In the genomic region with DNA sequence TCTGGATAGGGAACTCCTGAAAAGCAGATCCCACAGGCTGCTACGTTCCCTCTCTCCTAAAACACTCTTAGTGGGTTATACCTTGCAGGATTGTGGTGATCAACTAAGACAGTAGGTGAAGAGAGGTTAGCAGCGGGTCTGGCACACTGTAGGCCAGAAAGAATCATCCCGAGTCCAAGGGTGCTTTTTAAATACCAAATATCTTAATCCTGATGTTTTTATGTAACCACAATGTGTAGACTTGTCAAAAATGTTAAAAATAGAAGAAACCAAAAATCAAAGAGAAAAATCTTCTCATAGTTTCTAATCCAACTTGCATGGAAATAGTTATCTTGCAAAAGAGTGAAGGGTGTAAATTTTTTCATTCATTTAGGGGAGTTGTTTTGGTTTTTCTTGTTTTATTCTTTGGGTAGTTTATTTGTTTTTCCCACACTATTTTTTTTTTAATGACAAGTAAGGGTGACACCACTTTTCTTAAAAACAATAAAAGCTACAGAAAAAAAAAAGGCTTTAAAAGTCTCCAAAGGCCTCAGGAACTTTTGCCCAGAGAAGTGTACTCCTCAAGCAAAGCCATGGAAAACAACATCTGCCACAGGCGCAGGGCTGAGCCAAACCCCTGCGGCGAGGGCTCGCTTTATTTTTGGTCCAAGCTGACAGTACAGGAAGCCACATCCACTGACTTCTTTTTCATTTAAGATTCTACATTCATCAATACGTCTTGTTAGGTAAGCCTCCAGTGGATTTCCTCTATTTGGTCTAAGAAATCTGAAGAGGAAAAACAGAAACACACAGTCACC, we compare ENCODE assay signal across 17 cellular contexts. TPM values are rescaled to one million over a fixed set of nuclear protein-coding genes. Genes with fewer than 3 reads are reported as not detected.
A peak's percentile ranks its signal among the peaks of the same experiment; 100 is the strongest.
DNase-seq lines count a peak whose midpoint lies in the region; ATAC-seq and TF ChIP-seq lines count a peak whose summit lies in the region.
"Had no signal": no experiment of that assay in that cellular context is flagged by ENCODE, and none has a peak within 500 bp of the region (broad histone marks: within the 10 kb centered on the region; RNA-seq: fewer than 3 reads in every experiment).

No MANE protein-coding gene starts in this region.

- DNase-seq in AG10803 (ENCODE audit: low read depth) (peak; percentile 66), NCI-H446 (lab: John Stamatoyannopoulos, UW) (peak; percentile 45 to 76), dorsolateral prefrontal cortex (peak in 2 of 10 donors; percentile 10 to 37), neural progenitor cell (ENCODE audit: low spot score) (no peak), Peyer's patch (no peak), HuH-7 (ENCODE audit: low spot score) (no peak)
- DNase-seq in activated CD4-positive, alpha-beta memory T cell treated with anti-CD3 and anti-CD28 coated beads, Interleukin-2, amount 10 ng/mL, durations not matched to agents 7 days and 5 days = no peak
- DNase-seq: activated effector memory CD4-positive, alpha-beta T cell treated with Interleukin-2 at 50 U/mL for 16 hours; MG63; PC-3; T-helper 17 cell had no signal

- H3K79me2 ChIP-seq in neural progenitor cell (ENCODE audit: low read depth) = peaks cover 65% of the 10 kb centered on the region

- H3K4me3 ChIP-seq in AG10803 (ENCODE audit: low read length) (no peak overlapping the region), dorsolateral prefrontal cortex (no peak overlapping the region), neural progenitor cell (no peak overlapping the region), Peyer's patch (no peak overlapping the region)
- H3K4me3 ChIP-seq: MG63, thoracic aorta had no signal

- H4K20me1 ChIP-seq in neural progenitor cell (ENCODE audit: low read depth) = peaks cover 46% of the 10 kb centered on the region

- no peaks in the 10 kb centered on the region for H3K36me3 Mint-ChIP-seq in neural progenitor cell
- no peaks in the 10 kb centered on the region for H3K36me3 Mint-ChIP-seq in activated CD4-positive, alpha-beta memory T cell treated with anti-CD3 and anti-CD28 coated beads, Interleukin-2, amount 10 ng/mL, durations not matched to agents 7 days and 5 days (ENCODE audit: low read depth)

- no peak overlapping the region for H2AFZ ChIP-seq in neural progenitor cell (replicated peaks)

- H3K36me3 ChIP-seq in neural progenitor cell (no peaks in the 10 kb centered on the region), Peyer's patch (no peaks in the 10 kb centered on the region)
- H3K36me3 ChIP-seq: MG63, neutrophil, thoracic aorta had no signal

- intact Hi-C loops in dorsolateral prefrontal cortex (cut with DNase I) = loop anchor here (5.0 to 10.0 kb wide), 2 partner anchors 47 to 55 kb away; a partner anchor contains a TSS

- no peaks in the 10 kb centered on the region for H3K27me3 ChIP-seq in dorsolateral prefrontal cortex
- no peaks in the 10 kb centered on the region for H3K27me3 ChIP-seq in neural progenitor cell
- no peaks in the 10 kb centered on the region for H3K27me3 ChIP-seq in Peyer's patch
- H3K27me3 ChIP-seq: MG63, neutrophil had no signal

- peaks cover 62% of the 10 kb centered on the region for H3K4me1 Mint-ChIP-seq in neural progenitor cell
- H3K4me1 Mint-ChIP-seq in activated CD4-positive, alpha-beta memory T cell treated with anti-CD3 and anti-CD28 coated beads, Interleukin-2, amount 10 ng/mL, durations not matched to agents 7 days and 5 days = peaks cover 1% of the 10 kb centered on the region
- H3K4me1 Mint-ChIP-seq: T-helper 17 cell had no signal

- no peaks in the 10 kb centered on the region for H3K9me3 ChIP-seq in neural progenitor cell (ENCODE audit: low read depth)
- H3K9me3 ChIP-seq in Peyer's patch = no peaks in the 10 kb centered on the region
- H3K9me3 ChIP-seq: MG63, neutrophil, thoracic aorta had no signal

- H3K27ac Mint-ChIP-seq in neural progenitor cell = no peak overlapping the region
- H3K27ac Mint-ChIP-seq in activated CD4-positive, alpha-beta memory T cell treated with anti-CD3 and anti-CD28 coated beads, Interleukin-2, amount 10 ng/mL, durations not matched to agents 7 days and 5 days = no peak overlapping the region
- H3K27ac Mint-ChIP-seq: T-helper 17 cell had no signal

- POLR2A ChIA-PET in activated CD4-positive, alpha-beta memory T cell treated with anti-CD3 and anti-CD28 coated beads, Interleukin-2, amount 10 ng/mL, durations not matched to agents 7 days and 5 days (lab: Charles Lee) = no interaction called here

- CTCF ChIA-PET in activated CD4-positive, alpha-beta memory T cell treated with anti-CD3 and anti-CD28 coated beads, Interleukin-2, amount 10 ng/mL, durations not matched to agents 7 days and 5 days (lab: Charles Lee) = no interaction called here

- no peak overlapping the region for H3K4me2 ChIP-seq in neural progenitor cell

- H3K27ac ChIP-seq in dorsolateral prefrontal cortex (peak overlapping the region in 47 of 59 donors; percentile 1 to 93 (median 63)), neural progenitor cell (peak overlapping the region; percentile 8), Peyer's patch (peak overlapping the region in 1 of 4 donors; percentile 44)
- H3K27ac ChIP-seq: neutrophil had no signal

- H3K9me3 Mint-ChIP-seq in neural progenitor cell = no peaks in the 10 kb centered on the region
- H3K9me3 Mint-ChIP-seq in activated CD4-positive, alpha-beta memory T cell treated with anti-CD3 and anti-CD28 coated beads, Interleukin-2, amount 10 ng/mL, durations not matched to agents 7 days and 5 days = no peaks in the 10 kb centered on the region

- H3K4me3 Mint-ChIP-seq in neural progenitor cell = no peak overlapping the region
- no peak overlapping the region for H3K4me3 Mint-ChIP-seq in activated CD4-positive, alpha-beta memory T cell treated with anti-CD3 and anti-CD28 coated beads, Interleukin-2, amount 10 ng/mL, durations not matched to agents 7 days and 5 days
- H3K4me3 Mint-ChIP-seq: T-helper 17 cell had no signal

- TF ChIP-seq CTCF in AG10803 (conservative IDR thresholded peaks at IDR 0.05; ENCODE audit: low read length) = no peak
- TF ChIP-seq CTCF in dorsolateral prefrontal cortex (IDR thresholded peaks at IDR 0.05 in 54 of 56, conservative IDR thresholded peaks at IDR 0.05 in 2 of 56; ENCODE audit: low read depth in 1 of 56, partially characterized antibody in 56 of 56) = no peak
- no peak for TF ChIP-seq CTCF in neural progenitor cell (IDR thresholded peaks at IDR 0.05)
- no peak for TF ChIP-seq CTCF in Peyer's patch (IDR thresholded peaks at IDR 0.05)

- no peak for ATAC-seq in GM19452 (IDR thresholded peaks at IDR 0.05; ENCODE audit: unreplicated experiment)
- ATAC-seq: PC-3, T-helper 17 cell had no signal

- H3K4me1 ChIP-seq in neural progenitor cell (peaks cover 60% of the 10 kb centered on the region), Peyer's patch (peaks cover 0 to 51% (median 4%) of the 10 kb centered on the region in 4 donors)

- H3K9ac ChIP-seq in neural progenitor cell = no peak overlapping the region

- H3F3A ChIP-seq in neural progenitor cell (ENCODE audit: low read depth) = peaks cover 28% of the 10 kb centered on the region

- H3K27me3 Mint-ChIP-seq in neural progenitor cell (ENCODE audit: insufficient read depth, low read depth) = no peaks in the 10 kb centered on the region
- no peaks in the 10 kb centered on the region for H3K27me3 Mint-ChIP-seq in activated CD4-positive, alpha-beta memory T cell treated with anti-CD3 and anti-CD28 coated beads, Interleukin-2, amount 10 ng/mL, durations not matched to agents 7 days and 5 days
- H3K27me3 Mint-ChIP-seq: T-helper 17 cell had no signal

- no peak for TF ChIP-seq POLR2A in Peyer's patch (IDR thresholded peaks at IDR 0.05)

RNA-seq across cellular contexts. Expression of a gene that starts 52.1 kb away (rescaled TPM):
- total RNA-seq in dorsolateral prefrontal cortex (not detected), neural progenitor cell (ENCODE audit: low replicate concordance) (not detected in 2 replicates), Peyer's patch (not detected)
- not detected for total RNA-seq in activated CD4-positive, alpha-beta memory T cell treated with anti-CD3 and anti-CD28 coated beads, Interleukin-2, amount 10 ng/mL, durations not matched to agents 7 days and 5 days
- total RNA-seq: A673, endothelial cell of umbilical vein, liver, PC-3, T-helper 17 cell, thoracic aorta had no signal

RNA-seq across cellular contexts. Expression of a gene that starts 57.6 kb away (rescaled TPM):
- total RNA-seq in dorsolateral prefrontal cortex (10 to 100 TPM in 119 of 120 experiments, 1 to 10 TPM in 1; 9.4 to 62.2 (median 21.0) TPM), neural progenitor cell (ENCODE audit: low replicate concordance) (14.0 and 15.3 TPM in 2 replicates), Peyer's patch (10 to 100 TPM; 24.8 to 65.7 (median 36.4) TPM)
- total RNA-seq in activated CD4-positive, alpha-beta memory T cell treated with anti-CD3 and anti-CD28 coated beads, Interleukin-2, amount 10 ng/mL, durations not matched to agents 7 days and 5 days = under 1 TPM; 0.05 to 0.13 TPM
- total RNA-seq: endothelial cell of umbilical vein had no signal

Comparison
In these comparisons a context has a peak if more than half of its experiments do, and no peak if none do; other contexts are left out.
1. DNase-seq: peak in AG10803 (single experiment) and NCI-H446 (2 of 2); none in neural progenitor cell (single experiment), Peyer's patch (0 of 3), activated CD4-positive, alpha-beta memory T cell treated with anti-CD3 and anti-CD28 coated beads, Interleukin-2, amount 10 ng/mL, durations not matched to agents 7 days and 5 days (single experiment) and HuH-7 (single experiment).
2. RNA of a gene that starts 57.6 kb away (total RNA-seq): 24.8 to 65.7 TPM in Peyer's patch, 9.4 to 62.2 TPM in dorsolateral prefrontal cortex and 14.0 to 15.3 TPM in neural progenitor cell; 0.05 to 0.13 TPM in activated CD4-positive, alpha-beta memory T cell treated with anti-CD3 and anti-CD28 coated beads, Interleukin-2, amount 10 ng/mL, durations not matched to agents 7 days and 5 days; every median in the first group is over 4 times any median in the second.